28 cellular contexts compared by ENCODE assay signal in the genomic region with DNA sequence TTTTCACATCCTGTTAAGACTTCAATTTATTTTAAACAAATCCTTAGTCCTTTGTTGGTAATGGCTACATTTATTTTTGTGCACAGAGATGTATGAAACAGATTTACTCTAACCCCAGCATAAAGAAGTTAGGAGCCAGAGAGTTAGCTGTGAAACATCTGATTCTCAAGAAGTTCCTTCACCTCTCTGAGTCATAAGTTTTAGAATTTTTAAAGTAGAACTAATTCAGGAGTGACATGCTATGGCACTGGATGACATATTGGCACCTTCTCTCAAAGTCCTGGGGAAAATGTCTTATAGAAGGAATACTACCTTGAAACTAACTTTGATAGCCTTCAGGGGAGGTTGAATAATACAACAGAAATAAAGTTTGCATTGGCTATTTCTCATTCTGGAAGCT. TPM values are rescaled to one million over a fixed set of nuclear protein-coding genes. Genes with fewer than 3 reads are reported as not detected.
"Had no signal": no experiment of that assay in that cellular context is flagged by ENCODE, and none has a peak within 500 bp of the region (broad histone marks: within the 10 kb centered on the region; RNA-seq: fewer than 3 reads in every experiment).

No MANE protein-coding gene starts in this region.

- H3K4me1 ChIP-seq: ascending aorta, body of pancreas had no signal

- H3K36me3 ChIP-seq: ascending aorta, cardiac muscle cell had no signal

- H3K9me3 ChIP-seq: ascending aorta, body of pancreas had no signal

- H3K4me1 Mint-ChIP-seq: activated naive CD4-positive, alpha-beta T cell treated with anti-CD3 and anti-CD28 coated beads, Interleukin-2, amount 50 U/mL, for 24 hours; T-helper 17 cell had no signal

- ATAC-seq: activated CD8-positive, alpha-beta T cell treated with anti-CD3 and anti-CD28 coated beads, Interleukin-2, amount 10 ng/mL, durations not matched to agents 7 days and 5 days; body of pancreas; T-helper 17 cell; WTC11 had no signal

- H3K4me3 Mint-ChIP-seq: activated CD8-positive, alpha-beta T cell treated with anti-CD3 and anti-CD28 coated beads, Interleukin-2, amount 10 ng/mL, durations not matched to agents 7 days and 5 days; activated naive CD4-positive, alpha-beta T cell treated with anti-CD3 and anti-CD28 coated beads, Interleukin-2, amount 50 U/mL, for 24 hours; activated T-cell treated with anti-CD3 and anti-CD28 coated beads, Interleukin-2, amount 50 U/mL, for 24 hours; activated T-helper 1 cell treated with anti-CD3 and anti-CD28 coated beads, Interleukin-12 subunit alpha, Interleukin-12 subunit beta, Interleukin-2, Interleukin-4 antibody, amounts not matched to agents 30 ng/mL and 10 ng/mL and 1 ng/mL, durations not matched to agents 14 hours and 24 hours and 36 hours; T-helper 17 cell; WTC11 had no signal

- H3K9me3 Mint-ChIP-seq: activated naive CD4-positive, alpha-beta T cell treated with anti-CD3 and anti-CD28 coated beads, Interleukin-2, amount 50 U/mL, for 24 hours; activated T-cell treated with anti-CD3 and anti-CD28 coated beads, Interleukin-2, amount 50 U/mL, for 24 hours; activated T-helper 1 cell treated with anti-CD3 and anti-CD28 coated beads, Interleukin-12 subunit alpha, Interleukin-12 subunit beta, Interleukin-2, Interleukin-4 antibody, amounts not matched to agents 30 ng/mL and 10 ng/mL and 1 ng/mL, durations not matched to agents 14 hours and 24 hours and 36 hours; WTC11 had no signal

- H3K4me2 ChIP-seq: KMS-11 had no signal

- H3K27ac ChIP-seq: ascending aorta, body of pancreas, cardiac muscle cell, KMS-11 had no signal

- H3K4me3 ChIP-seq: ascending aorta, body of pancreas, cardiac muscle cell had no signal

- H3K27me3 ChIP-seq: ascending aorta, body of pancreas, cardiac muscle cell had no signal

- H3K36me3 Mint-ChIP-seq: activated naive CD4-positive, alpha-beta T cell treated with anti-CD3 and anti-CD28 coated beads, Interleukin-2, amount 50 U/mL, for 24 hours; WTC11 had no signal

- H3K27ac Mint-ChIP-seq: activated CD8-positive, alpha-beta T cell treated with anti-CD3 and anti-CD28 coated beads, Interleukin-2, amount 10 ng/mL, durations not matched to agents 7 days and 5 days; activated naive CD4-positive, alpha-beta T cell treated with anti-CD3 and anti-CD28 coated beads, Interleukin-2, amount 50 U/mL, for 24 hours; activated T-cell treated with anti-CD3 and anti-CD28 coated beads, Interleukin-2, amount 50 U/mL, for 24 hours; activated T-helper 1 cell treated with anti-CD3 and anti-CD28 coated beads, Interleukin-12 subunit alpha, Interleukin-12 subunit beta, Interleukin-2, Interleukin-4 antibody, amounts not matched to agents 30 ng/mL and 10 ng/mL and 1 ng/mL, durations not matched to agents 14 hours and 24 hours and 36 hours; T-helper 17 cell; WTC11 had no signal

- DNase-seq: activated CD4-positive, alpha-beta T cell treated with anti-CD3 and anti-CD28 coated beads for 48 hours; activated CD4-positive, alpha-beta T cell treated with anti-CD3 and anti-CD28 coated beads, Interleukin-2, amount 50 U/mL, for 4 hours; activated CD4-positive, CD25-positive, alpha-beta regulatory T cell treated with anti-CD3 and anti-CD28 coated beads, Interleukin-2, amount 50 U/mL, for 72 hours; activated CD8-positive, alpha-beta memory T cell treated with anti-CD3 and anti-CD28 coated beads, Interleukin-2, amount 50 U/mL, for 48 hours; activated CD8-positive, alpha-beta T cell treated with anti-CD3 and anti-CD28 coated beads, Interleukin-2, amount 10 ng/mL, durations not matched to agents 7 days and 5 days; activated effector memory CD4-positive, alpha-beta T cell treated with Interleukin-2 at 50 U/mL for 16 hours; activated naive CD4-positive, alpha-beta T cell; activated T-cell treated with anti-CD3 and anti-CD28 coated beads, Interleukin-2, amount 50 U/mL, for 24 hours; amniotic stem cell; body of pancreas; MM.1S; NCI-H1105; NCI-H1436; NCI-H1694 treated with DMSO at 0.1 percent for 48 hours; NCI-H2029 treated with DMSO at 0.1 percent for 48 hours; NCI-H345; NCI-H510A; NCI-H526 treated with DMSO at 0.1 percent for 48 hours; SHP77 treated with DMSO at 0.1 percent for 48 hours; T-helper 17 cell; T-helper 9 cell had no signal

RNA-seq across cellular contexts. Expression of a gene that starts 6.4 kb away (rescaled TPM):
- total RNA-seq: OCI-LY7, T-helper 17 cell had no signal

RNA-seq across cellular contexts. Expression of a gene that starts 44.0 kb away (rescaled TPM):
- total RNA-seq: activated CD8-positive, alpha-beta T cell treated with anti-CD3 and anti-CD28 coated beads, Interleukin-2, amount 10 ng/mL, durations not matched to agents 7 days and 5 days; activated T-helper 1 cell treated with anti-CD3 and anti-CD28 coated beads, Interleukin-12 subunit alpha, Interleukin-12 subunit beta, Interleukin-2, Interleukin-4 antibody, amounts not matched to agents 30 ng/mL and 10 ng/mL and 1 ng/mL, durations not matched to agents 14 hours and 24 hours and 36 hours; ascending aorta; body of pancreas; cardiac muscle cell; OCI-LY7; T-helper 17 cell had no signal
